Comparison of ENCODE assay signal across 1 cellular context in genomic region chr15:68391084-68391483, GRCh38.
TF ChIP-seq lines count a peak whose summit lies in the region.

No MANE protein-coding gene starts in this region.

TF ChIP-seq in endothelial cell of umbilical vein, 7 proteins besides CTCF, POLR2A, EP300 and RAD21:
- no peak for TF ChIP-seq MAX (IDR thresholded peaks at IDR 0.05; ENCODE audit: insufficient read depth, insufficient read length)
- no peak for TF ChIP-seq EZH2 (IDR thresholded peaks at IDR 0.05; ENCODE audit: borderline replicate concordance, low read depth, low read length, severe bottlenecking)
- TF ChIP-seq GATA2 (IDR thresholded peaks at IDR 0.05; ENCODE audit: insufficient read depth, insufficient read length, low read depth, low read length) = no peak
- TF ChIP-seq JUN (IDR thresholded peaks at IDR 0.05; ENCODE audit: borderline replicate concordance, insufficient read depth, insufficient read length, low read depth) = no peak
- TF ChIP-seq POLR2AphosphoS5 (IDR thresholded peaks at IDR 0.05; ENCODE audit: insufficient read depth, low read depth, low read length) = no peak
- no peak for TF ChIP-seq FOS (IDR thresholded peaks at IDR 0.05; ENCODE audit: borderline replicate concordance, insufficient read depth, low read length)
- no peak for TF ChIP-seq MYC (IDR thresholded peaks at IDR 0.05; ENCODE audit: low read depth, low read length)
